In genomic region chr3:135918600-135918999, GRCh38 we compare ENCODE assay signal across 10 cellular contexts. TPM values are rescaled to one million over a fixed set of nuclear protein-coding genes. Genes with fewer than 3 reads are reported as not detected.
DNase-seq lines count a peak whose midpoint lies in the region; ATAC-seq, FAIRE-seq and TF ChIP-seq lines count a peak whose summit lies in the region.
"Had no signal": no experiment of that assay in that cellular context is flagged by ENCODE, and none has a peak within 500 bp of the region (broad histone marks: within the 10 kb centered on the region; RNA-seq: fewer than 3 reads in every experiment).

No MANE protein-coding gene starts in this region.

- H3K36me3 ChIP-seq in Peyer's patch, result no peaks in the 10 kb centered on the region
- no peaks in the 10 kb centered on the region for H3K36me3 ChIP-seq in fibroblast of lung (ENCODE audit: control insufficient read depth, insufficient read depth, low read length)
- no peaks in the 10 kb centered on the region for H3K36me3 ChIP-seq in pancreas
- H3K36me3 ChIP-seq: upper lobe of left lung had no signal

- intact Hi-C loops in pancreas (cut with DNase I), result loop anchor here in 2 of 3 donors (5.0 to 10.0 kb wide), 2 partner anchors 124 to 126 kb away; no protein-coding TSS in a partner anchor
- intact Hi-C loops in activated naive CD4-positive, alpha-beta T cell treated with anti-CD3 and anti-CD28 coated beads for 36 hours (cut with micrococcal nuclease), result loop anchor here (1.0 kb wide), 1 partner anchor 124 kb away; no protein-coding TSS in a partner anchor

- no peak overlapping the region for H2AFZ ChIP-seq in fibroblast of lung (ENCODE audit: low read length)

- TF ChIP-seq CTCF in Peyer's patch (IDR thresholded peaks at IDR 0.05) (peak in 5 of 6 experiments; percentile 6 to 54 (median 50)), fibroblast of lung (conservative IDR thresholded peaks at IDR 0.05 in 1 of 2, IDR thresholded peaks at IDR 0.05 in 1 of 2; ENCODE audit: low read depth in 1 of 2, low read length in 2 of 2) (peak; percentile 52 to 54), pancreas (IDR thresholded peaks at IDR 0.05) (peak in 2 of 4 donors; percentile 17 to 35)

- no peak overlapping the region for H3K27ac Mint-ChIP-seq in activated naive CD4-positive, alpha-beta T cell treated with anti-CD3 and anti-CD28 coated beads for 36 hours
- no peak overlapping the region for H3K27ac Mint-ChIP-seq in activated T-cell treated with anti-CD3 and anti-CD28 coated beads, Interleukin-2, amount 50 U/mL, for 24 hours

- H3K4me3 ChIP-seq in Peyer's patch, result no peak overlapping the region
- no peak overlapping the region for H3K4me3 ChIP-seq in fibroblast of lung (replicated peaks in 1 of 4; ENCODE audit: control extremely low read depth in 1 of 4, insufficient read depth in 1 of 4, low read depth in 3 of 4, low read length in 4 of 4)
- H3K4me3 ChIP-seq in pancreas, result no peak overlapping the region
- H3K4me3 ChIP-seq: upper lobe of left lung had no signal

- H3K4me2 ChIP-seq in fibroblast of lung (ENCODE audit: extremely low read depth, insufficient read depth, low read length), result no peak overlapping the region

- no peak for TF ChIP-seq POLR2A in Peyer's patch (IDR thresholded peaks at IDR 0.05)

- H3K27me3 ChIP-seq in Peyer's patch, result no peaks in the 10 kb centered on the region
- H3K27me3 ChIP-seq in fibroblast of lung (ENCODE audit: control insufficient read depth, insufficient read depth, low read length), result no peaks in the 10 kb centered on the region
- H3K27me3 ChIP-seq in pancreas, result no peaks in the 10 kb centered on the region
- H3K27me3 ChIP-seq: upper lobe of left lung had no signal

- H3K4me3 Mint-ChIP-seq in activated naive CD4-positive, alpha-beta T cell treated with anti-CD3 and anti-CD28 coated beads for 36 hours, result no peak overlapping the region
- no peak overlapping the region for H3K4me3 Mint-ChIP-seq in activated T-cell treated with anti-CD3 and anti-CD28 coated beads, Interleukin-2, amount 50 U/mL, for 24 hours

- ATAC-seq in pancreas, result peak in 3 of 4 donors; percentile 64 to 76 (median 73)

- H3K9me3 Mint-ChIP-seq in activated naive CD4-positive, alpha-beta T cell treated with anti-CD3 and anti-CD28 coated beads for 36 hours, result no peaks in the 10 kb centered on the region
- H3K9me3 Mint-ChIP-seq in activated T-cell treated with anti-CD3 and anti-CD28 coated beads, Interleukin-2, amount 50 U/mL, for 24 hours, result no peaks in the 10 kb centered on the region

- DNase-seq in ELR (ENCODE audit: low read depth) (peak; percentile 75), Peyer's patch (no peak), fibroblast of lung (ENCODE audit: low read depth in 2 of 2) (peak; percentile 45 to 70), pancreas (no peak), NCI-H1694 treated with DMSO at 0.1 percent for 48 hours (lab: John Stamatoyannopoulos, UW) (no peak), NCI-H1092 treated with DMSO at 0.1 percent for 48 hours (lab: John Stamatoyannopoulos, UW) (no peak)
- DNase-seq in activated naive CD4-positive, alpha-beta T cell treated with anti-CD3 and anti-CD28 coated beads for 36 hours, result no peak
- no peak for DNase-seq in activated T-cell treated with anti-CD3 and anti-CD28 coated beads, Interleukin-2, amount 50 U/mL, for 24 hours
- DNase-seq: upper lobe of left lung had no signal

- H3K27ac ChIP-seq in Peyer's patch (no peak overlapping the region), fibroblast of lung (ENCODE audit: insufficient read depth, low read length) (no peak overlapping the region), pancreas (no peak overlapping the region)
- H3K27ac ChIP-seq: upper lobe of left lung had no signal

- H3K27me3 Mint-ChIP-seq in activated naive CD4-positive, alpha-beta T cell treated with anti-CD3 and anti-CD28 coated beads for 36 hours (ENCODE audit: low read depth), result peaks cover 7% of the 10 kb centered on the region
- peaks cover 7% of the 10 kb centered on the region for H3K27me3 Mint-ChIP-seq in activated T-cell treated with anti-CD3 and anti-CD28 coated beads, Interleukin-2, amount 50 U/mL, for 24 hours

- H3K9me3 ChIP-seq in Peyer's patch, result no peaks in the 10 kb centered on the region
- H3K9me3 ChIP-seq in fibroblast of lung (ENCODE audit: control insufficient read depth, insufficient read depth, low read depth, low read length), result no peaks in the 10 kb centered on the region
- H3K9me3 ChIP-seq in pancreas, result no peaks in the 10 kb centered on the region
- H3K9me3 ChIP-seq: upper lobe of left lung had no signal

- no peaks in the 10 kb centered on the region for H3K36me3 Mint-ChIP-seq in activated naive CD4-positive, alpha-beta T cell treated with anti-CD3 and anti-CD28 coated beads for 36 hours (ENCODE audit: low read depth)
- no peaks in the 10 kb centered on the region for H3K36me3 Mint-ChIP-seq in activated T-cell treated with anti-CD3 and anti-CD28 coated beads, Interleukin-2, amount 50 U/mL, for 24 hours (ENCODE audit: low read depth)

- WGBS in pancreas, 2 donors, result 19 to 40% methylated on average over 1 of the region's 1 CpG

- H3K4me1 ChIP-seq in Peyer's patch (no peaks in the 10 kb centered on the region), fibroblast of lung (ENCODE audit: control insufficient read depth, extremely low read depth, insufficient read depth, low read length) (no peaks in the 10 kb centered on the region), pancreas (no peaks in the 10 kb centered on the region)
- H3K4me1 ChIP-seq: upper lobe of left lung had no signal

- no peaks in the 10 kb centered on the region for H4K20me1 ChIP-seq in fibroblast of lung (ENCODE audit: control insufficient read depth, extremely low read depth, insufficient read depth, low read length)

- CTCF ChIA-PET in activated naive CD4-positive, alpha-beta T cell treated with anti-CD3 and anti-CD28 coated beads for 36 hours (lab: Charles Lee), result interaction anchor here (1.1 kb wide), 1 partner anchor 124 kb away, joined by 4 read pairs; no protein-coding TSS in a partner anchor

- H3K4me1 Mint-ChIP-seq in activated naive CD4-positive, alpha-beta T cell treated with anti-CD3 and anti-CD28 coated beads for 36 hours (ENCODE audit: low read depth), result no peaks in the 10 kb centered on the region
- H3K4me1 Mint-ChIP-seq in activated T-cell treated with anti-CD3 and anti-CD28 coated beads, Interleukin-2, amount 50 U/mL, for 24 hours (ENCODE audit: low read depth), result no peaks in the 10 kb centered on the region

- H3K9ac ChIP-seq in fibroblast of lung (ENCODE audit: insufficient read depth, low read length), result no peak overlapping the region

- FAIRE-seq in pancreas (lab: Jason Lieb, UNC), result peak; percentile 83

- H3K79me2 ChIP-seq in fibroblast of lung (ENCODE audit: control insufficient read depth, insufficient read depth, low read length), result no peaks in the 10 kb centered on the region

RNA-seq across cellular contexts. Expression of gene PPP2R3A, which starts 46.9 kb away (rescaled TPM):
- total RNA-seq in Peyer's patch (10 to 100 TPM in 3 of 4 donors, 1 to 10 TPM in 1; 6.6 to 27.1 (median 21.9) TPM), fibroblast of lung (10.5 and 17.5 TPM in 2 replicates), pancreas (1 to 10 TPM; 3.3 to 7.0 (median 5.2) TPM)
- polyA plus RNA-seq in fibroblast of lung (18.3 and 20.9 TPM in 2 replicates), pancreas (1 to 10 TPM; 1.3 to 1.5 TPM)
- polyA plus RNA-seq in fibroblast of lung (2012), result 12.2 and 14.5 TPM in 2 replicates
- 10.3 and 15.6 TPM in 2 replicates for polyA minus RNA-seq in fibroblast of lung (ENCODE audit: low replicate concordance)
- under 1 TPM; 0.17 TPM for total RNA-seq in activated naive CD4-positive, alpha-beta T cell treated with anti-CD3 and anti-CD28 coated beads for 36 hours
- total RNA-seq: T-helper 1 cell treated with Interleukin-12 subunit alpha and Interleukin-12 subunit beta and Interleukin-4 antibody, amounts not matched to agents 30 ng/mL and 1 ng/mL, for 36 hours had no signal

Comparison
In these comparisons a context has a peak if more than half of its experiments do, and no peak if none do; other contexts are left out.
1. DNase-seq: peak in ELR (single experiment) and fibroblast of lung (2 of 2); none in Peyer's patch (0 of 3), pancreas (0 of 6), NCI-H1694 treated with DMSO at 0.1 percent for 48 hours (single experiment), NCI-H1092 treated with DMSO at 0.1 percent for 48 hours (single experiment), activated naive CD4-positive, alpha-beta T cell treated with anti-CD3 and anti-CD28 coated beads for 36 hours (single experiment) and activated T-cell treated with anti-CD3 and anti-CD28 coated beads, Interleukin-2, amount 50 U/mL, for 24 hours (single experiment).